In the genomic region with DNA sequence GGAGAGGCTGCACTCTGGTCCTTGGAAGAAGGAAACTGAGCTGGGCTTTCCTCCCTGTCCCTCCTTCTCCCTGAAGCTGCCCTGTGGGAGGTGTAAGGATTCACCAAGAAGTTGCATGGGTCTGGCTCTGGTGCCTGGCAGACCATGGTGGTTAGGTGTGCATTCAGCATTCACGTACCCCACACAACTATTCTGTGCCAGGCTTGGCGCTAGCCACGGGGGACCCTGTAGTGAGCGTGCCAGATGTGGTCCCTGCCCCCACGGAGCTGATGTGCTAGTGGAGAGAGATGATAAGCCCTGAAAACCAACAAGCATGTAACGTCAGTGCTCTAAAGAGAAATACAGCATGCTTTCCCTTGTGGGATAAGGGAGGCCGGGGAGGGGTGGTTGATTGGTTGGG, we compare ENCODE assay signal across 16 cellular contexts. TPM values are rescaled to one million over a fixed set of nuclear protein-coding genes. Genes with fewer than 3 reads are reported as not detected.
DNase-seq lines count a peak whose midpoint lies in the region; ATAC-seq and FAIRE-seq lines count a peak whose summit lies in the region.
"Had no signal": no experiment of that assay in that cellular context is flagged by ENCODE, and none has a peak within 500 bp of the region (broad histone marks: within the 10 kb centered on the region; RNA-seq: fewer than 3 reads in every experiment).

No MANE protein-coding gene starts in this region.

- peaks cover 39% of the 10 kb centered on the region for H3K36me3 Mint-ChIP-seq in activated CD8-positive, alpha-beta T cell treated with anti-CD3 and anti-CD28 coated beads, Interleukin-2, amount 10 ng/mL, durations not matched to agents 7 days and 5 days (ENCODE audit: low read depth)

- peak overlapping the region; percentile 53 for H3K27ac Mint-ChIP-seq in activated CD8-positive, alpha-beta T cell treated with anti-CD3 and anti-CD28 coated beads, Interleukin-2, amount 10 ng/mL, durations not matched to agents 7 days and 5 days

- peaks cover 55% of the 10 kb centered on the region for H3K4me1 Mint-ChIP-seq in activated CD8-positive, alpha-beta T cell treated with anti-CD3 and anti-CD28 coated beads, Interleukin-2, amount 10 ng/mL, durations not matched to agents 7 days and 5 days (ENCODE audit: low read depth)

- peak; percentile 14 for DNase-seq in left cardiac atrium
- no peak for DNase-seq in Right ventricle myocardium inferior (ENCODE audit: missing footprints)
- DNase-seq in activated CD8-positive, alpha-beta T cell treated with anti-CD3 and anti-CD28 coated beads, Interleukin-2, amount 10 ng/mL, durations not matched to agents 7 days and 5 days: no peak
- peak in 2 of 3 donors; percentile 20 to 45 for DNase-seq in right cardiac atrium
- DNase-seq in urothelium cell line (ENCODE audit: low spot score): no peak
- DNase-seq in COLO829 (ENCODE audit: low spot score): no peak
- no peak for DNase-seq in RPMI8226
- no peak for DNase-seq in left lobe of liver (ENCODE audit: low spot score)
- DNase-seq: activated CD8-positive, alpha-beta memory T cell treated with anti-CD3 and anti-CD28 coated beads, Interleukin-2, amount 50 U/mL, for 48 hours; colonic mucosa; midbrain; NCI-H146; NCI-H446; ovary had no signal

- no peaks in the 10 kb centered on the region for H3K9me3 Mint-ChIP-seq in activated CD8-positive, alpha-beta T cell treated with anti-CD3 and anti-CD28 coated beads, Interleukin-2, amount 10 ng/mL, durations not matched to agents 7 days and 5 days (ENCODE audit: insufficient read depth)

- POLR2A ChIA-PET in activated CD8-positive, alpha-beta T cell treated with anti-CD3 and anti-CD28 coated beads, Interleukin-2, amount 10 ng/mL, durations not matched to agents 7 days and 5 days (lab: Charles Lee): interaction anchor here (1.6 kb wide), 1 partner anchor 10 kb away, joined by 5 read pairs; no protein-coding TSS in a partner anchor

- H3K27me3 Mint-ChIP-seq in activated CD8-positive, alpha-beta T cell treated with anti-CD3 and anti-CD28 coated beads, Interleukin-2, amount 10 ng/mL, durations not matched to agents 7 days and 5 days (ENCODE audit: low read depth): no peaks in the 10 kb centered on the region

- WGBS in right cardiac atrium: 70% methylated on average over 7 of the region's 7 CpGs

- no peaks in the 10 kb centered on the region for H3K4me1 ChIP-seq in right cardiac atrium (ENCODE audit: control insufficient read depth, insufficient read depth, low read length)
- H3K4me1 ChIP-seq: colonic mucosa had no signal

- ATAC-seq in left cardiac atrium (no peak), Right ventricle myocardium inferior (no peak), right cardiac atrium (no peak), left lobe of liver (no peak)
- ATAC-seq in activated CD8-positive, alpha-beta T cell treated with anti-CD3 and anti-CD28 coated beads, Interleukin-2, amount 10 ng/mL, durations not matched to agents 7 days and 5 days: no peak

- no peaks in the 10 kb centered on the region for H3K9me3 ChIP-seq in right cardiac atrium (ENCODE audit: control insufficient read depth, low read length)
- H3K9me3 ChIP-seq: colonic mucosa, ovary had no signal

- H3K4me3 ChIP-seq in right cardiac atrium (ENCODE audit: low read length): no peak overlapping the region
- H3K4me3 ChIP-seq: colonic mucosa, ovary had no signal

- peak; percentile 17 for FAIRE-seq in urothelium cell line (lab: Jason Lieb, UNC)
- FAIRE-seq: D721Med, H54 had no signal

- intact Hi-C loops in left cardiac atrium (cut with DNase I): no loop called here
- intact Hi-C loops in Right ventricle myocardium inferior (cut with DNase I): loop anchor here (2.0 kb wide), 1 partner anchor 49 kb away; the partner anchor contains the start of gene CD82
- intact Hi-C loops in right cardiac atrium (cut with DNase I): loop anchor here in 2 of 4 donors (2.0 kb wide), 2 partner anchors 51 to 57 kb away; no protein-coding TSS in a partner anchor

- H3K27me3 ChIP-seq in right cardiac atrium (ENCODE audit: control insufficient read depth, insufficient read depth): no peaks in the 10 kb centered on the region
- H3K27me3 ChIP-seq: colonic mucosa, ovary had no signal

- CTCF ChIA-PET in activated CD8-positive, alpha-beta T cell treated with anti-CD3 and anti-CD28 coated beads, Interleukin-2, amount 10 ng/mL, durations not matched to agents 7 days and 5 days (lab: Charles Lee): interaction anchor here (10.6 kb wide), 1 partner anchor 56 kb away, joined by 334 read pairs; no protein-coding TSS in a partner anchor

- no peak overlapping the region for H3K4me3 Mint-ChIP-seq in activated CD8-positive, alpha-beta T cell treated with anti-CD3 and anti-CD28 coated beads, Interleukin-2, amount 10 ng/mL, durations not matched to agents 7 days and 5 days

- no peak overlapping the region for H3K27ac ChIP-seq in right cardiac atrium (ENCODE audit: low read length)
- H3K27ac ChIP-seq: colonic mucosa, ovary had no signal

RNA-seq across cellular contexts. Expression of gene CD82, which starts 48.8 kb away (rescaled TPM):
- total RNA-seq in left cardiac atrium: 10 to 100 TPM; 22.0 to 35.3 TPM
- total RNA-seq in Right ventricle myocardium inferior: 47.7 TPM
- total RNA-seq in activated CD8-positive, alpha-beta T cell treated with anti-CD3 and anti-CD28 coated beads, Interleukin-2, amount 10 ng/mL, durations not matched to agents 7 days and 5 days: 10 to 100 TPM; 68.2 to 72.9 TPM
- total RNA-seq in right cardiac atrium: 10 to 100 TPM; 16.7 to 33.6 (median 27.3) TPM
- 23.8 TPM for polyA plus RNA-seq in right cardiac atrium
- total RNA-seq in left lobe of liver: 60.6 TPM

Comparison
In these comparisons a context has a peak if more than half of its experiments do, and no peak if none do; other contexts are left out.
1. DNase-seq: peak in left cardiac atrium (single experiment) and right cardiac atrium (2 of 3); none in Right ventricle myocardium inferior (single experiment), activated CD8-positive, alpha-beta T cell treated with anti-CD3 and anti-CD28 coated beads, Interleukin-2, amount 10 ng/mL, durations not matched to agents 7 days and 5 days (single experiment), urothelium cell line (single experiment), COLO829 (single experiment), RPMI8226 (single experiment) and left lobe of liver (single experiment).